ENCODE assay signal across 2 cellular contexts in the genomic region with DNA sequence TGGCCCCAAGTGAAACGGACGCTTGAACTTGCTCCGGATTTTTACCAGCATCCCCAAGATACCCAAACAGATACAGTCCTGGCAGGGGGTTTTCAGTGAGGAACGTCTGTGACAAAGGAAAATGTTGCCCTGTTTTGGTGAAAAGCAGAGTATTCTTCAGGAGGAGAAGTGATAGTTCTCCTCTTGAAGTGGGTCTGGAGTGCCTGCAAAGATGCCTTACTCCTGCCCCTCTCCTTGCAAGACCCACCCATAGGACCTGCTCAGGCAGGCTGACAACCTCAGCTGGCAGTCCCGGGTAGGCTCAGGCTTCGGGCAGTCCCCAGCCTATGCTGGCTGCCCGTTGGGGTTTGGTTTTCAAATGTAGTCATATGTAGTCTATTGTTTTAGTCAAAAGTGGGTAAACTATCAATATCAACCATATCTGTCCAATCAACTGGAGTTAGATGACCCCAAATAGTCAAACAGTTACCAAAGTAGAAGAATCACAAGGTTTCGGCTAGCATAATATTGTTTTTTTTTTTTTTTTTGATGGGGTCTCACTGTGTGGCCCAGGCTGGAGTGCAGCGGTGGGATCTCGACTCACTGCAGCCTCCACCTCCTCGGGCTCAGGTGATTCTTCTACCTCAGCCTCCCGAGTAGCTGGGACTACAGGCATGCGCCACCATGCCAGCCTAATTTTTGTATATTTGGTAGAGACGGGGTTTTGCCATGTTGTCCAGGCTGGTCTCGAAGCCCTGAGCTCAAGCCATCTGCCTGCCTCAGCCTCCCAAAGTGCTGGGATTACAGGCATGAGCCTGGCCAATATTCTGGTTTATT.
TF ChIP-seq lines count a peak whose summit lies in the region.

No MANE protein-coding gene starts in this region.

TF ChIP-seq in HCT116, 20 proteins besides CTCF, POLR2A, EP300 and RAD21:
- TF ChIP-seq, protein P1, sequence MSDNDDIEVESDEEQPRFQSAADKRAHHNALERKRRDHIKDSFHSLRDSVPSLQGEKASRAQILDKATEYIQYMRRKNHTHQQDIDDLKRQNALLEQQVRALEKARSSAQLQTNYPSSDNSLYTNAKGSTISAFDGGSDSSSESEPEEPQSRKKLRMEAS (IDR thresholded peaks at IDR 0.05) = no peak
- TF ChIP-seq SIN3A (IDR thresholded peaks at IDR 0.05; ENCODE audit: low read depth) = no peak
- TF ChIP-seq ATF3 (IDR thresholded peaks at IDR 0.05) = no peak
- TF ChIP-seq ZFX (IDR thresholded peaks at IDR 0.05) = no peak
- no peak for TF ChIP-seq FOSL1 (IDR thresholded peaks at IDR 0.05; ENCODE audit: low read depth)
- TF ChIP-seq POLR2AphosphoS5 (IDR thresholded peaks at IDR 0.05; ENCODE audit: low read depth, low read length) = no peak
- TF ChIP-seq YY1 (IDR thresholded peaks at IDR 0.05; ENCODE audit: extremely low read depth, insufficient replicate concordance, low read depth, low read length) = no peak

TF ChIP-seq in SK-N-SH, 30 proteins besides CTCF, POLR2A, EP300 and RAD21:
- TF ChIP-seq FOXJ3 (CRISPR knock-in tag; IDR thresholded peaks at IDR 0.05) (no peak), EZH2phosphoT487 (IDR thresholded peaks at IDR 0.05; ENCODE audit: borderline replicate concordance, low read depth) (no peak), SMC3 (IDR thresholded peaks at IDR 0.05; ENCODE audit: low read depth, low read length) (no peak), GABPA (IDR thresholded peaks at IDR 0.05; ENCODE audit: low read depth) (no peak), MXI1 (IDR thresholded peaks at IDR 0.05; ENCODE audit: low read depth, low read length) (no peak), TCF12 (IDR thresholded peaks at IDR 0.05) (no peak), YY1 (IDR thresholded peaks at IDR 0.05; ENCODE audit: low read depth) (no peak), TEAD4 (IDR thresholded peaks at IDR 0.05; ENCODE audit: borderline replicate concordance, insufficient read depth) (no peak), NRF1 (IDR thresholded peaks at IDR 0.05; ENCODE audit: low read depth, low read length) (no peak), FOXM1 (IDR thresholded peaks at IDR 0.05; ENCODE audit: low read depth) (no peak), JUND (IDR thresholded peaks at IDR 0.05) (no peak), SIN3A (IDR thresholded peaks at IDR 0.05; ENCODE audit: borderline replicate concordance, low read depth, low read length) (no peak), POLR2AphosphoS5 (IDR thresholded peaks at IDR 0.05; ENCODE audit: low read depth, low read length) (no peak), TAF1 (IDR thresholded peaks at IDR 0.05; ENCODE audit: borderline replicate concordance, low read depth, low read length) (no peak), RXRA (IDR thresholded peaks at IDR 0.05; ENCODE audit: borderline replicate concordance, low read depth) (no peak), RFX5 (IDR thresholded peaks at IDR 0.05; ENCODE audit: low read length) (no peak), ELF1 (IDR thresholded peaks at IDR 0.05) (no peak), NFIC (IDR thresholded peaks at IDR 0.05; ENCODE audit: borderline replicate concordance) (no peak), MEF2A (IDR thresholded peaks at IDR 0.05; ENCODE audit: borderline replicate concordance, low read depth) (no peak)
- TF ChIP-seq, protein P2, sequence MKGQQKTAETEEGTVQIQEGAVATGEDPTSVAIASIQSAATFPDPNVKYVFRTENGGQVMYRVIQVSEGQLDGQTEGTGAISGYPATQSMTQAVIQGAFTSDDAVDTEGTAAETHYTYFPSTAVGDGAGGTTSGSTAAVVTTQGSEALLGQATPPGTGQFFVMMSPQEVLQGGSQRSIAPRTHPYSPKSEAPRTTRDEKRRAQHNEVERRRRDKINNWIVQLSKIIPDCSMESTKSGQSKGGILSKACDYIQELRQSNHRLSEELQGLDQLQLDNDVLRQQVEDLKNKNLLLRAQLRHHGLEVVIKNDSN (IDR thresholded peaks at IDR 0.05; ENCODE audit: borderline replicate concordance, low read depth) = no peak
